10 cellular contexts compared by ENCODE assay signal in genomic region chr18:48622911-48623431, GRCh38.
A peak's percentile ranks its signal among the peaks of the same experiment; 100 is the strongest.
DNase-seq lines count a peak whose midpoint lies in the region; ATAC-seq and TF ChIP-seq lines count a peak whose summit lies in the region.
"Had no signal": no experiment of that assay in that cellular context is flagged by ENCODE, and none has a peak within 500 bp of the region (broad histone marks: within the 10 kb centered on the region; RNA-seq: fewer than 3 reads in every experiment).

No MANE protein-coding gene starts in this region.

- H3K23ac ChIP-seq in mesenchymal stem cell (ENCODE audit: low read length in 2 of 2) = peak overlapping the region in 1 of 2 experiments; percentile 94

- DNase-seq in A172 (ENCODE audit: low spot score) (peak; percentile 50), breast epithelium (ENCODE audit: low spot score in 2 of 2) (peak in 1 of 2 donors; percentile 51), mesenchymal stem cell (no peak), DMS 273 treated with DMSO at 0.1 percent for 48 hours (lab: John Stamatoyannopoulos, UW) (no peak)
- no peak for DNase-seq in activated CD4-positive, alpha-beta T cell treated with anti-CD3 and anti-CD28 coated beads for 1 hour
- DNase-seq in activated CD8-positive, alpha-beta T cell treated with anti-CD3 and anti-CD28 coated beads, Interleukin-2, amount 10 ng/mL, durations not matched to agents 7 days and 5 days = no peak
- DNase-seq: activated naive CD4-positive, alpha-beta T cell treated with anti-CD3 and anti-CD28 coated beads, Interleukin-2, amount 10 ng/mL, durations not matched to agents 7 days and 5 days; NCI-H69 had no signal

- peak overlapping the region; percentile 19 for H2AK5ac ChIP-seq in mesenchymal stem cell (ENCODE audit: low read length, severe bottlenecking)

- peak overlapping the region in 1 of 2 experiments; percentile 37 for H2BK12ac ChIP-seq in mesenchymal stem cell (ENCODE audit: low read length in 2 of 2)

- no peak overlapping the region for H4K91ac ChIP-seq in mesenchymal stem cell (ENCODE audit: low read length)

- CTCF ChIA-PET in activated CD8-positive, alpha-beta T cell treated with anti-CD3 and anti-CD28 coated beads, Interleukin-2, amount 10 ng/mL, durations not matched to agents 7 days and 5 days (lab: Charles Lee) = no interaction called here

- TF ChIP-seq CTCF in breast epithelium (IDR thresholded peaks at IDR 0.05) = no peak

- peak overlapping the region; percentile 84 for H2BK5ac ChIP-seq in mesenchymal stem cell (ENCODE audit: low read depth, low read length, poor library complexity, severe bottlenecking)

- H3K4me1 ChIP-seq in breast epithelium = no peaks in the 10 kb centered on the region
- peaks cover 34% of the 10 kb centered on the region for H3K4me1 ChIP-seq in mesenchymal stem cell (ENCODE audit: control insufficient read depth, insufficient read depth, low read depth, low read length)

- H3K9ac ChIP-seq in mesenchymal stem cell (ENCODE audit: low read length) = peak overlapping the region; percentile 19

- no peak overlapping the region for H3K4me3 Mint-ChIP-seq in activated CD8-positive, alpha-beta T cell treated with anti-CD3 and anti-CD28 coated beads, Interleukin-2, amount 10 ng/mL, durations not matched to agents 7 days and 5 days
- H3K4me3 Mint-ChIP-seq: activated naive CD4-positive, alpha-beta T cell treated with anti-CD3 and anti-CD28 coated beads, Interleukin-2, amount 10 ng/mL, durations not matched to agents 7 days and 5 days had no signal

- WGBS in mesenchymal stem cell = 48% methylated on average over 8 of the region's 13 CpGs

- no peak overlapping the region for H2BK15ac ChIP-seq in mesenchymal stem cell (ENCODE audit: low read depth, poor library complexity, severe bottlenecking)

- H3K9me3 ChIP-seq in breast epithelium (no peaks in the 10 kb centered on the region), mesenchymal stem cell (ENCODE audit: control insufficient read depth, low read length) (no peaks in the 10 kb centered on the region)

- no peaks in the 10 kb centered on the region for H3K27me3 Mint-ChIP-seq in activated CD8-positive, alpha-beta T cell treated with anti-CD3 and anti-CD28 coated beads, Interleukin-2, amount 10 ng/mL, durations not matched to agents 7 days and 5 days (ENCODE audit: low read depth)

- no peak overlapping the region for H3K4me2 ChIP-seq in mesenchymal stem cell (ENCODE audit: low read length, poor library complexity, severe bottlenecking)

- H3K4ac ChIP-seq in mesenchymal stem cell (ENCODE audit: low read depth in 1 of 2, low read length in 2 of 2) = peak overlapping the region in 1 of 2 experiments; percentile 43

- peak overlapping the region; percentile 1 to 28 for H3K18ac ChIP-seq in mesenchymal stem cell (ENCODE audit: low read depth in 1 of 2, low read length in 2 of 2)

- no peak for TF ChIP-seq POLR2A in breast epithelium (IDR thresholded peaks at IDR 0.05)

- no peaks in the 10 kb centered on the region for H3K36me3 Mint-ChIP-seq in activated CD8-positive, alpha-beta T cell treated with anti-CD3 and anti-CD28 coated beads, Interleukin-2, amount 10 ng/mL, durations not matched to agents 7 days and 5 days (ENCODE audit: low read depth)
- H3K36me3 Mint-ChIP-seq: activated naive CD4-positive, alpha-beta T cell treated with anti-CD3 and anti-CD28 coated beads, Interleukin-2, amount 10 ng/mL, durations not matched to agents 7 days and 5 days had no signal

- ATAC-seq in HG03571 (IDR thresholded peaks at IDR 0.05; ENCODE audit: unreplicated experiment) (peak; percentile 62), HG03196 (IDR thresholded peaks at IDR 0.05; ENCODE audit: unreplicated experiment) (no peak)
- ATAC-seq in activated CD8-positive, alpha-beta T cell treated with anti-CD3 and anti-CD28 coated beads, Interleukin-2, amount 10 ng/mL, durations not matched to agents 7 days and 5 days = no peak

- H3K4me3 ChIP-seq in breast epithelium = no peak overlapping the region
- H3K4me3 ChIP-seq in mesenchymal stem cell (ENCODE audit: insufficient read depth in 1 of 2, low read depth in 1 of 2, low read length in 2 of 2) = no peak overlapping the region

- intact Hi-C loops in breast epithelium (cut with DNase I; ENCODE audit: low total_unique reads) = no loop called here

- H3K4me1 Mint-ChIP-seq in activated CD8-positive, alpha-beta T cell treated with anti-CD3 and anti-CD28 coated beads, Interleukin-2, amount 10 ng/mL, durations not matched to agents 7 days and 5 days (ENCODE audit: low read depth) = no peaks in the 10 kb centered on the region
- H3K4me1 Mint-ChIP-seq: activated naive CD4-positive, alpha-beta T cell treated with anti-CD3 and anti-CD28 coated beads, Interleukin-2, amount 10 ng/mL, durations not matched to agents 7 days and 5 days had no signal

- no peaks in the 10 kb centered on the region for H3K36me3 ChIP-seq in breast epithelium
- H3K36me3 ChIP-seq in mesenchymal stem cell (ENCODE audit: control insufficient read depth in 1 of 2, insufficient read depth in 2 of 2, low read depth in 1 of 2, low read length in 2 of 2) = peaks cover 12 to 22% of the 10 kb centered on the region in 2 experiments

- H3K27me3 ChIP-seq in breast epithelium (no peaks in the 10 kb centered on the region), mesenchymal stem cell (ENCODE audit: control insufficient read depth in 1 of 2, insufficient read depth in 1 of 2, low read length in 2 of 2) (no peaks in the 10 kb centered on the region)

- H3K27ac ChIP-seq in breast epithelium (peak overlapping the region; percentile 58 to 75), mesenchymal stem cell (ENCODE audit: low read length, poor library complexity, severe bottlenecking) (peak overlapping the region; percentile 79)

- H3K9me3 Mint-ChIP-seq in activated CD8-positive, alpha-beta T cell treated with anti-CD3 and anti-CD28 coated beads, Interleukin-2, amount 10 ng/mL, durations not matched to agents 7 days and 5 days (ENCODE audit: insufficient read depth) = no peaks in the 10 kb centered on the region
- H3K9me3 Mint-ChIP-seq: activated naive CD4-positive, alpha-beta T cell treated with anti-CD3 and anti-CD28 coated beads, Interleukin-2, amount 10 ng/mL, durations not matched to agents 7 days and 5 days had no signal

- POLR2A ChIA-PET in activated CD8-positive, alpha-beta T cell treated with anti-CD3 and anti-CD28 coated beads, Interleukin-2, amount 10 ng/mL, durations not matched to agents 7 days and 5 days (lab: Charles Lee) = no interaction called here

- H3K79me1 ChIP-seq in mesenchymal stem cell (replicated peaks; ENCODE audit: low read length, poor library complexity, severe bottlenecking) = peaks cover 14% of the 10 kb centered on the region

- no peak overlapping the region for H2AFZ ChIP-seq in mesenchymal stem cell (ENCODE audit: low read depth, low read length)

- peak overlapping the region; percentile 30 for H4K8ac ChIP-seq in mesenchymal stem cell (ENCODE audit: low read length)

- no peak overlapping the region for H3K27ac Mint-ChIP-seq in activated CD8-positive, alpha-beta T cell treated with anti-CD3 and anti-CD28 coated beads, Interleukin-2, amount 10 ng/mL, durations not matched to agents 7 days and 5 days
- H3K27ac Mint-ChIP-seq: activated naive CD4-positive, alpha-beta T cell treated with anti-CD3 and anti-CD28 coated beads, Interleukin-2, amount 10 ng/mL, durations not matched to agents 7 days and 5 days had no signal

- peak overlapping the region in 1 of 2 experiments; percentile 41 for H3K14ac ChIP-seq in mesenchymal stem cell (ENCODE audit: low read length in 2 of 2)

- no peak overlapping the region for H2BK120ac ChIP-seq in mesenchymal stem cell (ENCODE audit: low read depth, low read length)
